ENCODE assay signal across 21 cellular contexts in genomic region chr18:23212161-23212560, GRCh38.
DNase-seq lines count a peak whose midpoint lies in the region; FAIRE-seq lines count a peak whose summit lies in the region.
"Had no signal": no experiment of that assay in that cellular context is flagged by ENCODE, and none has a peak within 500 bp of the region (broad histone marks: within the 10 kb centered on the region; RNA-seq: fewer than 3 reads in every experiment).

No MANE protein-coding gene starts in this region.

- H3K9me3 ChIP-seq in subcutaneous abdominal adipose tissue (ENCODE audit: control insufficient read depth in 5 of 5, low read length in 5 of 5): peaks cover 0 to 5% (median 5%) of the 10 kb centered on the region in 5 donors
- H3K9me3 ChIP-seq: BE2C, HAP-1 had no signal

- no peak for FAIRE-seq in GM19239 (lab: Jason Lieb, UNC)
- FAIRE-seq: A204.1, GM12891, HepG2 had no signal

- H3K4me3 ChIP-seq in subcutaneous abdominal adipose tissue (ENCODE audit: low read depth in 1 of 5, low read length in 5 of 5): no peak overlapping the region
- H3K4me3 ChIP-seq: GM23248, HAP-1 had no signal

- peak overlapping the region; percentile 86 for H3K27ac ChIP-seq in angular gyrus (ENCODE audit: low read depth, low read length)
- peak overlapping the region; percentile 66 for H3K27ac ChIP-seq in layer of hippocampus (ENCODE audit: low read depth, low read length)
- H3K27ac ChIP-seq in subcutaneous abdominal adipose tissue (ENCODE audit: low read depth, low read length): peak overlapping the region; percentile 63
- H3K27ac ChIP-seq: GM23248 had no signal

- H3K27me3 ChIP-seq in layer of hippocampus (ENCODE audit: control insufficient read depth, insufficient read depth, low read length): no peaks in the 10 kb centered on the region
- no peaks in the 10 kb centered on the region for H3K27me3 ChIP-seq in subcutaneous abdominal adipose tissue (ENCODE audit: control insufficient read depth in 5 of 5, insufficient read depth in 4 of 5, low read length in 5 of 5)
- H3K27me3 ChIP-seq: BE2C had no signal

- DNase-seq in GF-D8 (lab: John Stamatoyannopoulos, UW) (no peak), GM19239 (ENCODE audit: insufficient read length, low spot score) (no peak), mucosa of gallbladder (ENCODE audit: low spot score) (no peak), NCI-H526 (lab: John Stamatoyannopoulos, UW) (no peak)
- DNase-seq: ACHN; BE2C; C1 segment of cervical spinal cord; CD4-positive, CD25-positive, alpha-beta regulatory T cell; COR-L47; DMS 273 treated with DMSO at 0.1 percent for 48 hours; DMS53; DND-41; EL; GM23248 had no signal

- H3K4me1 ChIP-seq in subcutaneous abdominal adipose tissue (ENCODE audit: control insufficient read depth in 5 of 5, insufficient read depth in 5 of 5, low read length in 5 of 5): peaks cover 2 to 16% (median 14%) of the 10 kb centered on the region in 5 donors
- H3K4me1 ChIP-seq: BE2C, HAP-1 had no signal

- no peak overlapping the region for H3K9ac ChIP-seq in subcutaneous abdominal adipose tissue (ENCODE audit: low read length in 5 of 5)
- H3K9ac ChIP-seq: GM23248 had no signal

- peaks cover 6 to 63% (median 48%) of the 10 kb centered on the region in 5 donors for H3K36me3 ChIP-seq in subcutaneous abdominal adipose tissue (ENCODE audit: control insufficient read depth in 5 of 5, insufficient read depth in 5 of 5, low read length in 5 of 5)
- H3K36me3 ChIP-seq: BE2C, HAP-1 had no signal
